ENCODE assay signal across 36 cellular contexts in genomic region chr1:63307196-63307794, GRCh38. TPM values are rescaled to one million over a fixed set of nuclear protein-coding genes. Genes with fewer than 3 reads are reported as not detected.
"Had no signal": no experiment of that assay in that cellular context is flagged by ENCODE, and none has a peak within 500 bp of the region (broad histone marks: within the 10 kb centered on the region; RNA-seq: fewer than 3 reads in every experiment).

No MANE protein-coding gene starts in this region.

- H3K9ac ChIP-seq: KMS-11 had no signal

- H3K4me3 ChIP-seq: MG63 had no signal

- H3K4me2 ChIP-seq: KMS-11 had no signal

- H3K36me3 ChIP-seq: MG63 had no signal

- DNase-seq: Karpas-422, Kasumi-1, MG63, MM.1S, MV-4-11, NCI-H1048, NCI-H1092, NCI-H1092 treated with DMSO at 0.1 percent for 48 hours, NCI-H1105, NCI-H1105 treated with DMSO at 0.1 percent for 48 hours, NCI-H1417, NCI-H1417 treated with DMSO at 0.1 percent for 48 hours, NCI-H1436, NCI-H1436 treated with DMSO at 0.1 percent for 48 hours, NCI-H146, NCI-H1694, NCI-H1694 treated with DMSO at 0.1 percent for 48 hours, NCI-H187, NCI-H187 treated with DMSO at 0.1 percent for 48 hours, NCI-H1930, NCI-H2029, NCI-H2029 treated with DMSO at 0.1 percent for 48 hours, NCI-H2081, NCI-H2081 treated with DMSO at 0.1 percent for 48 hours, NCI-H2107, NCI-H2171, NCI-H2171 treated with DMSO at 0.1 percent for 48 hours, NCI-H2227 treated with DMSO at 0.1 percent for 48 hours, NCI-H226, NCI-H345, NCI-H446, NCI-H446 treated with DMSO at 0.1 percent for 48 hours, NCI-H510A had no signal

- H3K27ac ChIP-seq: KMS-11 had no signal

- H3K27me3 ChIP-seq: MG63 had no signal

RNA-seq across cellular contexts. Expression of gene FOXD3, which starts 15.1 kb away (rescaled TPM):
- total RNA-seq: LHCN-M2, MCF 10A had no signal
